16 cellular contexts compared by ENCODE assay signal in genomic region chr9:137757139-137757538, GRCh38.
A peak's percentile ranks its signal among the peaks of the same experiment; 100 is the strongest.
DNase-seq lines count a peak whose midpoint lies in the region; ATAC-seq, FAIRE-seq and TF ChIP-seq lines count a peak whose summit lies in the region.
"Had no signal": no experiment of that assay in that cellular context is flagged by ENCODE, and none has a peak within 500 bp of the region (broad histone marks: within the 10 kb centered on the region; RNA-seq: fewer than 3 reads in every experiment).

No MANE protein-coding gene starts in this region.

- intact Hi-C loops in heart right ventricle (cut with DNase I), result loop anchor here in 2 of 10 donors (10.0 kb wide), 1 partner anchor 82 kb away; no protein-coding TSS in a partner anchor

- POLR2A ChIA-PET in T-cell (lab: Charles Lee), result no interaction called here

- peaks cover 16 to 63% of the 10 kb centered on the region in 2 donors for H3K36me3 Mint-ChIP-seq in activated T-cell treated with anti-CD3 and anti-CD28 coated beads, Interleukin-2, amount 50 U/mL, for 72 hours (ENCODE audit: insufficient read depth in 2 of 2)
- H3K36me3 Mint-ChIP-seq in T-cell, result peaks cover 69% of the 10 kb centered on the region

- H3K4me2 ChIP-seq in smooth muscle cell, result peak overlapping the region; percentile 73

- H3F3A ChIP-seq in smooth muscle cell (ENCODE audit: low read depth), result no peaks in the 10 kb centered on the region

- H3K79me2 ChIP-seq in smooth muscle cell (ENCODE audit: low read depth), result peaks cover 9% of the 10 kb centered on the region

- H3K27ac Mint-ChIP-seq in activated T-cell treated with anti-CD3 and anti-CD28 coated beads, Interleukin-2, amount 50 U/mL, for 72 hours, result peak overlapping the region; percentile 81
- H3K27ac Mint-ChIP-seq in T-cell, result peak overlapping the region; percentile 79 to 82

- H4K20me1 ChIP-seq in smooth muscle cell (ENCODE audit: low read depth), result peaks cover 8% of the 10 kb centered on the region

- H3K4me1 ChIP-seq in heart right ventricle (peaks cover 0 to 13% (median 0%) of the 10 kb centered on the region in 9 donors), smooth muscle cell (ENCODE audit: low read depth) (no peaks in the 10 kb centered on the region)
- H3K4me1 ChIP-seq: breast epithelium had no signal

- WGBS in heart right ventricle, 2 donors, result 54 to 69% methylated on average over 10 of the region's 10 CpGs
- WGBS in smooth muscle cell (ENCODE audit: low lambda C conversion rate), result 85% methylated on average over 10 of the region's 10 CpGs

- no peak overlapping the region for H3K4me3 ChIP-seq in heart right ventricle
- H3K4me3 ChIP-seq in smooth muscle cell, result no peak overlapping the region
- H3K4me3 ChIP-seq in foreskin fibroblast (ENCODE audit: low read depth in 1 of 2, low read length in 2 of 2), result no peak overlapping the region
- H3K4me3 ChIP-seq: breast epithelium, esophagus squamous epithelium had no signal

- H3K36me3 ChIP-seq in heart right ventricle (peaks cover 0 to 99% (median 26%) of the 10 kb centered on the region in 9 donors), smooth muscle cell (ENCODE audit: low read depth) (peaks cover 14% of the 10 kb centered on the region)
- H3K36me3 ChIP-seq: breast epithelium had no signal

- H3K9me3 ChIP-seq in heart right ventricle (peaks cover 0 to 13% (median 3%) of the 10 kb centered on the region in 11 donors), smooth muscle cell (replicated peaks; ENCODE audit: low read depth) (no peaks in the 10 kb centered on the region)
- H3K9me3 ChIP-seq: breast epithelium, neutrophil had no signal

- H3K9ac ChIP-seq in smooth muscle cell (ENCODE audit: low read depth), result no peak overlapping the region

- DNase-seq in activated T-cell treated with anti-CD3 and anti-CD28 coated beads, Interleukin-2, amount 50 U/mL, for 72 hours, result no peak
- no peak for DNase-seq in activated T-cell treated with anti-CD3 and anti-CD28 coated beads, Interleukin-2, amount 50 U/mL, for 1 hour
- DNase-seq in T-cell, result no peak
- peak; percentile 43 to 60 for DNase-seq in heart right ventricle
- DNase-seq in smooth muscle cell (lab: John Stamatoyannopoulos, UW; ENCODE audit: unreplicated experiment), result no peak
- no peak for DNase-seq in GM19239 (ENCODE audit: insufficient read length, low spot score)
- DNase-seq in foreskin fibroblast, result no peak
- no peak for DNase-seq in inferior parietal cortex (ENCODE audit: extremely low spot score)
- DNase-seq: activated CD8-positive, alpha-beta memory T cell treated with anti-CD3 and anti-CD28 coated beads, Interleukin-2, amount 50 U/mL, for 4 hours; DND-41; esophagus squamous epithelium; NCI-H187; NK-92 treated with Interleukin-12 subunit alpha and Interleukin-12 subunit beta, amount 100 ng/mL, for 24 hours had no signal

- FAIRE-seq in GM19239 (lab: Jason Lieb, UNC), result no peak
- FAIRE-seq: islet of Langerhans had no signal

- H3K27me3 ChIP-seq in heart right ventricle (no peaks in the 10 kb centered on the region), smooth muscle cell (ENCODE audit: low read depth) (no peaks in the 10 kb centered on the region)
- H3K27me3 ChIP-seq: breast epithelium, esophagus squamous epithelium, neutrophil had no signal

- peak overlapping the region in 1 of 2 donors; percentile 69 for H3K4me3 Mint-ChIP-seq in activated T-cell treated with anti-CD3 and anti-CD28 coated beads, Interleukin-2, amount 50 U/mL, for 72 hours
- no peak overlapping the region for H3K4me3 Mint-ChIP-seq in T-cell

- H3K9me3 Mint-ChIP-seq in activated T-cell treated with anti-CD3 and anti-CD28 coated beads, Interleukin-2, amount 50 U/mL, for 72 hours, result peaks cover 3 to 4% of the 10 kb centered on the region in 2 donors
- H3K9me3 Mint-ChIP-seq in T-cell, result peaks cover 0 to 8% (median 6%) of the 10 kb centered on the region in 3 donors

- ATAC-seq in activated T-cell treated with anti-CD3 and anti-CD28 coated beads, Interleukin-2, amount 50 U/mL, for 72 hours (replicated peaks in 1 of 2), result no peak
- no peak for ATAC-seq in T-cell (replicated peaks in 1 of 4)
- ATAC-seq in heart right ventricle, result peak; percentile 21 to 92 (median 62)

- H3K27me3 Mint-ChIP-seq in activated T-cell treated with anti-CD3 and anti-CD28 coated beads, Interleukin-2, amount 50 U/mL, for 72 hours (ENCODE audit: low read depth), result no peaks in the 10 kb centered on the region
- no peaks in the 10 kb centered on the region for H3K27me3 Mint-ChIP-seq in T-cell

- H2AFZ ChIP-seq in smooth muscle cell (ENCODE audit: low read depth), result no peak overlapping the region

- no peak for TF ChIP-seq CTCF in heart right ventricle (IDR thresholded peaks at IDR 0.05)
- no peak for TF ChIP-seq CTCF in smooth muscle cell (IDR thresholded peaks at IDR 0.05; ENCODE audit: borderline replicate concordance, insufficient read depth, poor library complexity, severe bottlenecking)
- no peak for TF ChIP-seq CTCF in foreskin fibroblast (IDR thresholded peaks at IDR 0.05; ENCODE audit: low read depth, low read length)

- H3K27ac ChIP-seq in heart right ventricle (peak overlapping the region in 1 of 10 donors; percentile 20), smooth muscle cell (ENCODE audit: low read depth) (peak overlapping the region; percentile 64)
- H3K27ac ChIP-seq: esophagus squamous epithelium, neutrophil had no signal

- peaks cover 52% of the 10 kb centered on the region for H3K4me1 Mint-ChIP-seq in activated T-cell treated with anti-CD3 and anti-CD28 coated beads, Interleukin-2, amount 50 U/mL, for 72 hours (ENCODE audit: low read depth)
- H3K4me1 Mint-ChIP-seq in T-cell, result peaks cover 30 to 54% (median 39%) of the 10 kb centered on the region in 3 donors

- CTCF ChIA-PET in T-cell (lab: Charles Lee), result no interaction called here

Comparison
In these comparisons a context has a peak if more than half of its experiments do, and no peak if none do; other contexts are left out.
1. ATAC-seq: peak in heart right ventricle (8 of 8); none in activated T-cell treated with anti-CD3 and anti-CD28 coated beads, Interleukin-2, amount 50 U/mL, for 72 hours (0 of 2) and T-cell (0 of 4).
2. DNase-seq: peak in heart right ventricle (2 of 2); none in activated T-cell treated with anti-CD3 and anti-CD28 coated beads, Interleukin-2, amount 50 U/mL, for 72 hours (0 of 2), activated T-cell treated with anti-CD3 and anti-CD28 coated beads, Interleukin-2, amount 50 U/mL, for 1 hour (single experiment), T-cell (0 of 34), smooth muscle cell (single experiment), GM19239 (single experiment), foreskin fibroblast (0 of 2) and inferior parietal cortex (single experiment).